Comparison of ENCODE assay signal across 1 cellular context in genomic region chr2:121902171-121902591, GRCh38.
TF ChIP-seq lines count a peak whose summit lies in the region.

No MANE protein-coding gene starts in this region.

TF ChIP-seq in GM12878, 131 proteins besides CTCF, POLR2A, EP300 and RAD21 (continued from another document):
- TF ChIP-seq RELB (IDR thresholded peaks at IDR 0.05; ENCODE audit: low read depth) (no peak), E4F1 (IDR thresholded peaks at IDR 0.05; ENCODE audit: borderline replicate concordance, partially characterized antibody) (no peak), FOXK2 (IDR thresholded peaks at IDR 0.05) (no peak), GATAD2B (conservative IDR thresholded peaks at IDR 0.05; ENCODE audit: low read depth) (no peak), MEF2B (IDR thresholded peaks at IDR 0.05; ENCODE audit: partially characterized antibody, poor library complexity, severe bottlenecking) (no peak), NR2C1 (IDR thresholded peaks at IDR 0.05) (no peak), ZZZ3 (IDR thresholded peaks at IDR 0.05; ENCODE audit: control insufficient read depth, insufficient read length, low read depth) (no peak), TCF3 (IDR thresholded peaks at IDR 0.05; ENCODE audit: borderline replicate concordance, insufficient read depth, low read depth, low read length) (no peak), RB1 (IDR thresholded peaks at IDR 0.05; ENCODE audit: borderline replicate concordance) (no peak), EZH2 (IDR thresholded peaks at IDR 0.05; ENCODE audit: borderline replicate concordance, control insufficient read depth, low read depth, low read length) (no peak)
